2 cellular contexts compared by ENCODE assay signal in the genomic region with DNA sequence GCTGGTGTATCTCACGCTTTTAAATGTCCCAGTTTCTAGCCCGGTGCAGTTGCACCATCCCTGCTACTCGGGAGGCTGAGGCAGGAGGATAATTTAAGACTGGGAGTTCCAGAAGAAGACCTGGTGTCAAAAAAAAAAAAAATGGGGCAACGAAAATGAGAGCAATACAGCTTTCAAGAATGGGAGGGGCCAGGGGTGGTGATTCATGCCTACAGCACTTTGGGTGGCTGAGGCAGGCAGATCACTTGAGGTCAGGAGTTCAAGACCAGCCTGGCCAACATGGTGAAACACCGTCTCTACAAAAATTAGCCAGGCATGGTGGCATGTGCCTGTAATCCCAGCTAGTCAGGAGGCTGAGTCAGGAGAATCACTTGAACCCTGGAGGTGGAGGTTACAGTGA.
TF ChIP-seq lines count a peak whose summit lies in the region.
"Not testable (repeated sequence)": the region's sequence is repeated elsewhere in the genome, so short reads cannot be mapped to it uniquely, and the experiment has no call there.

No MANE protein-coding gene starts in this region.

TF ChIP-seq in K562, 482 proteins besides CTCF, POLR2A, EP300 and RAD21:
- TF ChIP-seq, protein P1, sequence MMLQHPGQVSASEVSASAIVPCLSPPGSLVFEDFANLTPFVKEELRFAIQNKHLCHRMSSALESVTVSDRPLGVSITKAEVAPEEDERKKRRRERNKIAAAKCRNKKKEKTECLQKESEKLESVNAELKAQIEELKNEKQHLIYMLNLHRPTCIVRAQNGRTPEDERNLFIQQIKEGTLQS (IDR thresholded peaks at IDR 0.05), result peak; percentile 61
- TF ChIP-seq, protein P1 (CRISPR knock-in tag; conservative IDR thresholded peaks at IDR 0.05), result not testable (repeated sequence)
- TF ChIP-seq ARID1B (IDR thresholded peaks at IDR 0.05), result 0 out of 2 replicates have a peak, but pooled peaks have one; percentile 19
- peak; percentile 33; the same call in 1 of the 2 replicates for TF ChIP-seq ZNF384 (IDR thresholded peaks at IDR 0.05; ENCODE audit: low read depth, low read length)
- peak; percentile 39; the same call in 1 of the 2 replicates for TF ChIP-seq FOSL1 (tag; conservative IDR thresholded peaks at IDR 0.05)

TF ChIP-seq in liver, 16 proteins besides CTCF, POLR2A, EP300 and RAD21:
- peak; percentile 5 to 11 for TF ChIP-seq HNF4A (conservative IDR thresholded peaks at IDR 0.05)
- TF ChIP-seq RXRA (IDR thresholded peaks at IDR 0.05), result peak in 1 of 2 donors; percentile 38
